ENCODE assay signal across 27 cellular contexts in genomic region chr12:27766587-27766986, GRCh38.
"Had no signal": no experiment of that assay in that cellular context is flagged by ENCODE, and none has a peak within 500 bp of the region (broad histone marks: within the 10 kb centered on the region; RNA-seq: fewer than 3 reads in every experiment).

No MANE protein-coding gene starts in this region.

- H3K4me3 ChIP-seq: hepatocyte, lower lobe of right lung, mucosa of descending colon, pancreas, psoas muscle, right atrium auricular region, thyroid gland, upper lobe of right lung had no signal

- H2AFZ ChIP-seq: hepatocyte had no signal

- H3K27ac ChIP-seq: epithelial cell of prostate, hepatocyte, lower lobe of right lung, pancreas, psoas muscle, right atrium auricular region, thyroid gland, upper lobe of right lung had no signal

- ATAC-seq: activated CD4-positive, alpha-beta T cell treated with anti-CD3 and anti-CD28 coated beads for 36 hours; left lobe of liver; lower lobe of right lung; mucosa of descending colon; pancreas; psoas muscle; upper lobe of right lung; WTC11 had no signal

- H3K36me3 ChIP-seq: lower lobe of right lung, pancreas, right atrium auricular region, thyroid gland had no signal

- H3K9me3 ChIP-seq: lower lobe of right lung, mucosa of descending colon, pancreas, psoas muscle, right atrium auricular region, thyroid gland, upper lobe of right lung had no signal

- H3K4me2 ChIP-seq: hepatocyte had no signal

- H3K4me1 ChIP-seq: lower lobe of right lung, pancreas, psoas muscle, right atrium auricular region, thyroid gland, upper lobe of right lung had no signal

- H3K79me2 ChIP-seq: hepatocyte had no signal

- DNase-seq: activated CD4-positive, alpha-beta memory T cell treated with anti-CD3 and anti-CD28 coated beads for 36 hours; activated CD4-positive, alpha-beta T cell treated with anti-CD3 and anti-CD28 coated beads for 36 hours; activated effector memory CD4-positive, alpha-beta T cell treated with anti-CD3 and anti-CD28 coated beads, Interleukin-2, amount 50 U/mL, for 16 hours; activated naive CD4-positive, alpha-beta T cell treated with anti-CD3 and anti-CD28 coated beads, Interleukin-2, amount 10 ng/mL, durations not matched to agents 7 days and 5 days; activated T-cell treated with anti-CD3 and anti-CD28 coated beads, Interleukin-2, amount 50 U/mL, for 48 hours; amygdala; cerebellar nuclear complex; cortex of kidney; glutamatergic neuron; immature natural killer cell; lower lobe of right lung; mesendoderm; mucosa of descending colon; nephron progenitor cell; pancreas; psoas muscle; stimulated activated CD4-positive, alpha-beta T cell treated with anti-CD3 and anti-CD28 coated beads, Interleukin-12 subunit alpha, Interleukin-12 subunit beta, amount 100 ng/mL, for 4 hours; stimulated activated CD4-positive, alpha-beta T cell treated with anti-CD3 and anti-CD28 coated beads, Interleukin-1b, Interleukin-23, amount 100 ng/mL, for 48 hours; substantia nigra; T1000; thyroid gland; upper lobe of right lung had no signal

- H3K27me3 ChIP-seq: hepatocyte, pancreas, right atrium auricular region, thyroid gland, upper lobe of right lung had no signal
